Comparison of ENCODE assay signal across 20 cellular contexts in genomic region chr1:51317798-51318197, GRCh38.
"Had no signal": no experiment of that assay in that cellular context is flagged by ENCODE, and none has a peak within 500 bp of the region (broad histone marks: within the 10 kb centered on the region; RNA-seq: fewer than 3 reads in every experiment).

No MANE protein-coding gene starts in this region.

- H3K27ac ChIP-seq: RWPE1 had no signal

- H3K9me3 ChIP-seq: MG63, SK-N-SH had no signal

- H3K4me2 ChIP-seq: SK-N-SH had no signal

- H3K4me3 ChIP-seq: MG63 had no signal

- H3K9ac ChIP-seq: SK-N-SH had no signal

- H3K36me3 ChIP-seq: MG63 had no signal

- DNase-seq: Karpas-422, KG1, MG63, NCI-H1092, NCI-H1105 treated with DMSO at 0.1 percent for 48 hours, NCI-H1417 treated with DMSO at 0.1 percent for 48 hours, NCI-H146, NCI-H1694 treated with DMSO at 0.1 percent for 48 hours, NCI-H1930, NCI-H2081, NCI-H2107, NCI-H2227 treated with DMSO at 0.1 percent for 48 hours, NCI-H524, NCI-H526 treated with DMSO at 0.1 percent for 48 hours, NCI-H748 treated with DMSO at 0.1 percent for 48 hours, SHP77, SK-N-SH, SW 1271 had no signal

- H3K27me3 ChIP-seq: MG63 had no signal

- FAIRE-seq: RCC 7860 had no signal
